25 cellular contexts compared by ENCODE assay signal in the genomic region with DNA sequence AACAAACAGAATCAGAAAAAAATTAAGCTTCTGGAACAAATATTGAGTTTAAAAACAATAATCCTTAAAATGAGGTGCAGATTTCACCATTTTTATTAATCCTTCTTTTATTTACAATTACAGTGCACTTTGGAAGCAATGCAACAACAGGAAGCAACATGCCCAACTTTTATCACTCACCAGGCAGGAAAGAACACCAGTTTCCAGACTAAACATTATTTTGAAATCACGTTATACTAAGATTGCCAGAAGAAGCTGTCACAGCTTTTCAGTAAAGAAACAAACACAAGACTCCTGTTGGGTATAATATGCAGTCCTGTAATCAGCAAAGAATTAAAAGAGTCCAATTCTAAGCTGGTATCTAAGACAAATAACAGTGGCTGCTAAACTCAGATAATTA.
A peak's percentile ranks its signal among the peaks of the same experiment; 100 is the strongest.
DNase-seq lines count a peak whose midpoint lies in the region; ATAC-seq and TF ChIP-seq lines count a peak whose summit lies in the region.
"Had no signal": no experiment of that assay in that cellular context is flagged by ENCODE, and none has a peak within 500 bp of the region (broad histone marks: within the 10 kb centered on the region; RNA-seq: fewer than 3 reads in every experiment).

No MANE protein-coding gene starts in this region.

- DNase-seq in HPDE6-E6E7 (ENCODE audit: extremely low spot score) (peak; percentile 3), SK-N-SH (no peak), epithelial cell of prostate (ENCODE audit: low read depth, low spot score) (no peak), left lobe of liver (ENCODE audit: low spot score) (no peak), MM.1S (no peak), T1000 (lab: John Stamatoyannopoulos, UW) (no peak), HuH-7.5 (ENCODE audit: low spot score) (no peak), vagina (ENCODE audit: extremely low spot score in 2 of 2) (no peak)
- DNase-seq: activated CD4-positive, CD25-positive, alpha-beta regulatory T cell treated with anti-CD3 and anti-CD28 coated beads, Interleukin-2, amount 50 U/mL, for 72 hours; activated CD8-positive, alpha-beta T cell treated with anti-CD3 and anti-CD28 coated beads for 36 hours; activated effector memory CD4-positive, alpha-beta T cell treated with Interleukin-2 at 50 U/mL for 16 hours; activated naive CD8-positive, alpha-beta T cell treated with anti-CD3 and anti-CD28 coated beads for 36 hours; Caco-2; DND-41; effector memory CD4-positive, alpha-beta T cell; left colon; naive B cell; Right ventricle myocardium superior; stimulated activated CD4-positive, alpha-beta T cell treated with anti-CD3 and anti-CD28 coated beads, Interleukin-4, amount 100 ng/mL, for 24 hours; stimulated activated naive CD8-positive, alpha-beta T cell treated with anti-CD3 and anti-CD28 coated beads, Interleukin-15, Interleukin-2, amounts not matched to agents 100 U/mL and 50 U/mL, for 24 hours; T-cell; tibial artery had no signal

- H3K4me3 ChIP-seq in SK-N-SH (ENCODE audit: low read depth in 2 of 2, low read length in 1 of 2) (no peak overlapping the region), MM.1S (ENCODE audit: low read length) (no peak overlapping the region), vagina (no peak overlapping the region)
- H3K4me3 ChIP-seq: BLaER1 treated with 17β-estradiol and CSF1 and Interleukin-3, amounts not matched to agents 10 nM and 100 nM; GM12878; tibial artery had no signal

- H3K27ac ChIP-seq in SK-N-SH (ENCODE audit: low read depth in 2 of 2, low read length in 1 of 2) = peak overlapping the region; percentile 14 to 91; a peak in 3 of 4 replicates
- peak overlapping the region; percentile 51 for H3K27ac ChIP-seq in epithelial cell of prostate
- no peak overlapping the region for H3K27ac ChIP-seq in MM.1S (ENCODE audit: low read length)
- H3K27ac ChIP-seq in vagina = no peak overlapping the region
- H3K27ac ChIP-seq: BLaER1 treated with 17β-estradiol and CSF1 and Interleukin-3, amounts not matched to agents 10 nM and 100 nM; KMS-11; tibial artery had no signal

- H4K20me1 ChIP-seq in SK-N-SH (ENCODE audit: insufficient read depth) (no peaks in the 10 kb centered on the region; the same call in 1 of the 2 replicates), MM.1S (ENCODE audit: insufficient read depth, low read length) (no peaks in the 10 kb centered on the region)
- H4K20me1 ChIP-seq: BLaER1 treated with 17β-estradiol and CSF1 and Interleukin-3, amounts not matched to agents 10 nM and 100 nM had no signal

- H3K36me3 ChIP-seq in SK-N-SH (replicated peaks in 1 of 2; ENCODE audit: control insufficient read depth in 1 of 2, insufficient read depth in 2 of 2, low read length in 1 of 2) (no peaks in the 10 kb centered on the region), MM.1S (replicated peaks; ENCODE audit: insufficient read depth, low read length) (no peaks in the 10 kb centered on the region), vagina (no peaks in the 10 kb centered on the region)

- 0 out of 2 replicates have a peak, but pooled peaks cover 5% of the 10 kb centered on the region for H3K9me2 ChIP-seq in SK-N-SH
- H3K9me2 ChIP-seq in MM.1S (replicated peaks; ENCODE audit: insufficient read depth, low read length) = no peaks in the 10 kb centered on the region; the same call in 1 of the 2 replicates

- intact Hi-C loops in vagina (cut with DNase I) = no loop called here

- peak; percentile 23 for ATAC-seq in left lobe of liver
- ATAC-seq: activated CD8-positive, alpha-beta T cell treated with anti-CD3 and anti-CD28 coated beads for 36 hours; left colon; stimulated activated naive CD8-positive, alpha-beta T cell treated with anti-CD3 and anti-CD28 coated beads, Interleukin-15, Interleukin-2, amounts not matched to agents 100 U/mL and 50 U/mL, for 24 hours; T-cell had no signal

- CTCF ChIA-PET in SK-N-SH (lab: Yijun Ruan, JAX) = interaction anchor here (1.2 kb wide), 1 partner anchor 19 kb away, joined by 3 read pairs; no protein-coding TSS in a partner anchor

- H2AFZ ChIP-seq in SK-N-SH (ENCODE audit: low read depth) (no peak overlapping the region), MM.1S (ENCODE audit: low read length) (no peak overlapping the region)

- H3K27me3 ChIP-seq in SK-N-SH (ENCODE audit: insufficient read depth) (no peaks in the 10 kb centered on the region), MM.1S (replicated peaks; ENCODE audit: insufficient read depth, low read length) (no peaks in the 10 kb centered on the region), vagina (no peaks in the 10 kb centered on the region)
- H3K27me3 ChIP-seq: BLaER1 treated with 17β-estradiol and CSF1 and Interleukin-3, amounts not matched to agents 10 nM and 100 nM; tibial artery had no signal

- H3K9me3 ChIP-seq in SK-N-SH (no peaks in the 10 kb centered on the region), MM.1S (replicated peaks; ENCODE audit: insufficient read depth, low read length) (no peaks in the 10 kb centered on the region), vagina (no peaks in the 10 kb centered on the region)
- H3K9me3 ChIP-seq: Caco-2, tibial artery had no signal

- 25% methylated on average over 1 of the region's 1 CpG for WGBS in SK-N-SH (ENCODE audit: low lambda C conversion rate)

- POLR2A ChIA-PET in SK-N-SH (lab: Yijun Ruan, JAX) = no interaction called here

- TF ChIP-seq CTCF in SK-N-SH (IDR thresholded peaks at IDR 0.05) = no peak
- no peak for TF ChIP-seq CTCF in MM.1S (IDR thresholded peaks at IDR 0.05; ENCODE audit: low read length)
- no peak for TF ChIP-seq CTCF in vagina (IDR thresholded peaks at IDR 0.05)

- H3F3A ChIP-seq in SK-N-SH (replicated peaks; ENCODE audit: insufficient read depth) (peaks cover 17% of the 10 kb centered on the region), MM.1S (ENCODE audit: insufficient read depth, low read length) (no peaks in the 10 kb centered on the region)

- TF ChIP-seq RAD21 in SK-N-SH (IDR thresholded peaks at IDR 0.05; ENCODE audit: low read length) = no peak

- TF ChIP-seq POLR2A in vagina (IDR thresholded peaks at IDR 0.05) = no peak

- H3K79me2 ChIP-seq in SK-N-SH (ENCODE audit: insufficient read depth) = no peaks in the 10 kb centered on the region
- H3K79me2 ChIP-seq in MM.1S (ENCODE audit: low read length) = no peaks in the 10 kb centered on the region

- H3K9ac ChIP-seq in SK-N-SH = no peak overlapping the region
- no peak overlapping the region for H3K9ac ChIP-seq in MM.1S (ENCODE audit: low read length)
- H3K9ac ChIP-seq: BLaER1 treated with 17β-estradiol and CSF1 and Interleukin-3, amounts not matched to agents 10 nM and 100 nM; KMS-11 had no signal

- no peak for TF ChIP-seq EP300 in SK-N-SH (IDR thresholded peaks at IDR 0.05; ENCODE audit: borderline replicate concordance in 1 of 2, low read depth in 1 of 2, low read length in 1 of 2)

- H3K4me1 ChIP-seq in SK-N-SH (ENCODE audit: control insufficient read depth in 1 of 2, insufficient read depth in 2 of 2, low read depth in 1 of 2, low read length in 1 of 2) = peaks cover 11 to 25% of the 10 kb centered on the region in 2 experiments; a peak in 3 of 4 replicates
- H3K4me1 ChIP-seq in MM.1S (ENCODE audit: low read length) = peaks cover 16% of the 10 kb centered on the region
- H3K4me1 ChIP-seq in vagina = peaks cover 38% of the 10 kb centered on the region
- H3K4me1 ChIP-seq: Caco-2 had no signal

- H3K4me2 ChIP-seq in SK-N-SH (peak overlapping the region; percentile 19; the same call in 1 of the 2 replicates), MM.1S (ENCODE audit: low read depth, low read length) (no peak overlapping the region)
- H3K4me2 ChIP-seq: BLaER1 treated with 17β-estradiol and CSF1 and Interleukin-3, amounts not matched to agents 10 nM and 100 nM; KMS-11 had no signal

TF ChIP-seq in SK-N-SH, 30 proteins besides CTCF, POLR2A, EP300 and RAD21:
- no peak for TF ChIP-seq GATA2 (CRISPR knock-in tag; IDR thresholded peaks at IDR 0.05)
- TF ChIP-seq NRF1 (IDR thresholded peaks at IDR 0.05; ENCODE audit: low read depth, low read length) = no peak
- TF ChIP-seq GABPA (IDR thresholded peaks at IDR 0.05; ENCODE audit: low read depth) = no peak
- TF ChIP-seq TEAD4 (IDR thresholded peaks at IDR 0.05; ENCODE audit: borderline replicate concordance, insufficient read depth) = no peak
- no peak for TF ChIP-seq POLR2AphosphoS5 (IDR thresholded peaks at IDR 0.05; ENCODE audit: low read depth, low read length)
- no peak for TF ChIP-seq TCF12 (IDR thresholded peaks at IDR 0.05)
- TF ChIP-seq NFIC (IDR thresholded peaks at IDR 0.05; ENCODE audit: borderline replicate concordance) = no peak
- no peak for TF ChIP-seq IRF3 (IDR thresholded peaks at IDR 0.05; ENCODE audit: low read depth, low read length)
- TF ChIP-seq MEF2A (IDR thresholded peaks at IDR 0.05; ENCODE audit: borderline replicate concordance, low read depth) = no peak
- TF ChIP-seq RXRA (IDR thresholded peaks at IDR 0.05; ENCODE audit: borderline replicate concordance, low read depth) = no peak

Comparison
In these comparisons a context has a peak if more than half of its experiments do, and no peak if none do; other contexts are left out.
1. H3K27ac ChIP-seq: peak in SK-N-SH (2 of 2) and epithelial cell of prostate (single experiment); none in MM.1S (single experiment) and vagina (single experiment).